In the genomic region with DNA sequence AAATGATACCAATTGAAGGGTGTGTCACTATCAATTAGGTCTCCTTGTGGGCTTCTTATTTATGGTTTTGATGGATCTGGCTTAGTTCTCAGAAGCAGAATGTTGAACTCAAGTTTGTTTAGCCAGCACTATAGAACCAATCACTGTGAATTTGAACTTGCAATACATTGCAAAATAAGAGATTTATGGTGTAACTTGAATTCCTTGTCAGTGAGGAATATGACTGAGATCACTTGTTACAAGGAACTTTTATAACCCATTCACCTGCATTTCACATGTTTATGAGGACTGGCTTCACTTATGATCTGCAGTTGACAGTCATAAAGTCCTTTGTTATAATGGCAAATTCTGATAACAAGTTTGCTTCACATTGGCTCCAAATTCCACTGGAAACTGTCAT, we compare ENCODE assay signal across 22 cellular contexts. TPM values are rescaled to one million over a fixed set of nuclear protein-coding genes. Genes with fewer than 3 reads are reported as not detected.
DNase-seq lines count a peak whose midpoint lies in the region; ATAC-seq and TF ChIP-seq lines count a peak whose summit lies in the region.
"Had no signal": no experiment of that assay in that cellular context is flagged by ENCODE, and none has a peak within 500 bp of the region (broad histone marks: within the 10 kb centered on the region; RNA-seq: fewer than 3 reads in every experiment).

No MANE protein-coding gene starts in this region.

- H3K27ac ChIP-seq in heart left ventricle (peak overlapping the region; percentile 77 to 100 (median 97)), coronary artery (peak overlapping the region; percentile 76 to 99), mucosa of rectum (ENCODE audit: low read depth in 2 of 2, low read length in 2 of 2) (peak overlapping the region; percentile 77 to 84), uterus (peak overlapping the region; percentile 99 to 100)
- H3K27ac ChIP-seq: foreskin keratinocyte, thyroid gland had no signal

- H3K27me3 ChIP-seq in heart left ventricle (peaks cover 0 to 31% (median 0%) of the 10 kb centered on the region in 9 donors), mucosa of rectum (ENCODE audit: control insufficient read depth in 2 of 2, insufficient read depth in 2 of 2, low read length in 2 of 2) (peaks cover 0 to 3% of the 10 kb centered on the region in 2 donors), uterus (no peaks in the 10 kb centered on the region)
- H3K27me3 ChIP-seq: right lobe of liver, thyroid gland had no signal

- DNase-seq in heart left ventricle = no peak
- no peak for DNase-seq in cardiac septum (ENCODE audit: low spot score)
- DNase-seq in coronary artery (ENCODE audit: low spot score) = no peak
- no peak for DNase-seq in uterus
- DNase-seq in activated T-cell treated with anti-CD3 and anti-CD28 coated beads, Interleukin-2, amount 50 U/mL, for 24 hours = no peak
- DNase-seq in NCI-H1417 (lab: John Stamatoyannopoulos, UW) = no peak
- DNase-seq: activated CD4-positive, alpha-beta T cell treated with anti-CD3 and anti-CD28 coated beads for 48 hours; activated CD8-positive, alpha-beta memory T cell treated with anti-CD3 and anti-CD28 coated beads, Interleukin-2, amount 50 U/mL, for 4 hours; activated effector memory CD4-positive, alpha-beta T cell treated with Interleukin-2 at 50 U/mL for 16 hours; activated naive CD8-positive, alpha-beta T cell treated with anti-CD3 and anti-CD28 coated beads, Interleukin-2, amount 50 U/mL, for 24 hours; foreskin keratinocyte; Karpas-422; NCI-H1092 treated with DMSO at 0.1 percent for 48 hours; NCI-H69; right lobe of liver; SIG-M5; stimulated activated naive B cell treated with anti-CD40 and anti-IgM and Interleukin-4, amounts not matched to agents 10 μg/mL and 1 μg/mL and 100 μg/mL, for 72 hours; T-cell; thyroid gland had no signal

- no peaks in the 10 kb centered on the region for H3K36me3 Mint-ChIP-seq in activated T-cell treated with anti-CD3 and anti-CD28 coated beads, Interleukin-2, amount 50 U/mL, for 24 hours (ENCODE audit: low read depth)
- H3K36me3 Mint-ChIP-seq: T-cell had no signal

- peak overlapping the region in 1 of 2 donors; percentile 61 for H3K9ac ChIP-seq in mucosa of rectum (ENCODE audit: low read depth in 1 of 2, low read length in 2 of 2)

- H3K9me3 Mint-ChIP-seq in activated T-cell treated with anti-CD3 and anti-CD28 coated beads, Interleukin-2, amount 50 U/mL, for 24 hours = peaks cover 3% of the 10 kb centered on the region
- H3K9me3 Mint-ChIP-seq: activated naive CD8-positive, alpha-beta T cell treated with anti-CD3 and anti-CD28 coated beads, Interleukin-2, amount 50 U/mL, for 24 hours; T-cell had no signal

- no peak overlapping the region for H3K27ac Mint-ChIP-seq in activated T-cell treated with anti-CD3 and anti-CD28 coated beads, Interleukin-2, amount 50 U/mL, for 24 hours
- H3K27ac Mint-ChIP-seq: activated naive CD8-positive, alpha-beta T cell treated with anti-CD3 and anti-CD28 coated beads, Interleukin-2, amount 50 U/mL, for 24 hours; stimulated activated naive B cell treated with anti-CD40 and anti-IgM and Interleukin-4, amounts not matched to agents 10 μg/mL and 1 μg/mL and 100 μg/mL, for 72 hours; T-cell had no signal

- peaks cover 0 to 55% (median 27%) of the 10 kb centered on the region in 12 donors for H3K4me1 ChIP-seq in heart left ventricle
- peaks cover 24 to 30% of the 10 kb centered on the region in 2 donors for H3K4me1 ChIP-seq in mucosa of rectum (ENCODE audit: control insufficient read depth in 2 of 2, insufficient read depth in 2 of 2, low read length in 2 of 2)
- peaks cover 0 to under 1% of the 10 kb centered on the region in 2 donors for H3K4me1 ChIP-seq in uterus
- H3K4me1 ChIP-seq: foreskin keratinocyte, right lobe of liver, thyroid gland had no signal

- no peak overlapping the region for H3K4me3 Mint-ChIP-seq in activated T-cell treated with anti-CD3 and anti-CD28 coated beads, Interleukin-2, amount 50 U/mL, for 24 hours
- H3K4me3 Mint-ChIP-seq: activated naive CD8-positive, alpha-beta T cell treated with anti-CD3 and anti-CD28 coated beads, Interleukin-2, amount 50 U/mL, for 24 hours; stimulated activated naive B cell treated with anti-CD40 and anti-IgM and Interleukin-4, amounts not matched to agents 10 μg/mL and 1 μg/mL and 100 μg/mL, for 72 hours; T-cell had no signal

- H3K4me3 ChIP-seq in heart left ventricle (peak overlapping the region in 9 of 12 donors; percentile 5 to 97 (median 84)), coronary artery (peak overlapping the region; percentile 90), mucosa of rectum (ENCODE audit: low read length in 2 of 2) (no peak overlapping the region), uterus (peak overlapping the region in 1 of 2 donors; percentile 96)
- H3K4me3 ChIP-seq: right lobe of liver, thyroid gland had no signal

- no peak for ATAC-seq in heart left ventricle
- ATAC-seq in HG02588 (IDR thresholded peaks at IDR 0.05; ENCODE audit: unreplicated experiment) = no peak
- ATAC-seq: activated naive CD8-positive, alpha-beta T cell treated with anti-CD3 and anti-CD28 coated beads, Interleukin-2, amount 50 U/mL, for 24 hours; foreskin keratinocyte; right lobe of liver; stimulated activated naive B cell treated with anti-CD40 and anti-IgM and Interleukin-4, amounts not matched to agents 10 μg/mL and 1 μg/mL and 100 μg/mL, for 72 hours; T-cell had no signal

- TF ChIP-seq POLR2A in heart left ventricle (IDR thresholded peaks at IDR 0.05) = no peak
- no peak for TF ChIP-seq POLR2A in uterus (IDR thresholded peaks at IDR 0.05)

- H3K36me3 ChIP-seq in heart left ventricle = peaks cover 0 to 79% (median 33%) of the 10 kb centered on the region in 9 donors
- H3K36me3 ChIP-seq in mucosa of rectum (ENCODE audit: control insufficient read depth in 2 of 2, insufficient read depth in 2 of 2, low read length in 2 of 2) = peaks cover 9 to 11% of the 10 kb centered on the region in 2 donors
- H3K36me3 ChIP-seq in uterus = no peaks in the 10 kb centered on the region

- intact Hi-C loops in heart left ventricle (cut with DNase I) = loop anchor here in 4 of 10 donors (5.0 to 10.0 kb wide), 5 partner anchors 88 to 383 kb away; no protein-coding TSS in a partner anchor
- intact Hi-C loops in cardiac septum (cut with DNase I) = no loop called here
- intact Hi-C loops in uterus (cut with DNase I; ENCODE audit: low total_unique reads) = no loop called here

- TF ChIP-seq CTCF in heart left ventricle (IDR thresholded peaks at IDR 0.05) (no peak), coronary artery (IDR thresholded peaks at IDR 0.05) (no peak), uterus (IDR thresholded peaks at IDR 0.05) (no peak)

- H3K27me3 Mint-ChIP-seq in activated T-cell treated with anti-CD3 and anti-CD28 coated beads, Interleukin-2, amount 50 U/mL, for 24 hours = peaks cover 51% of the 10 kb centered on the region

- no peaks in the 10 kb centered on the region for H3K4me1 Mint-ChIP-seq in activated T-cell treated with anti-CD3 and anti-CD28 coated beads, Interleukin-2, amount 50 U/mL, for 24 hours (ENCODE audit: low read depth)
- H3K4me1 Mint-ChIP-seq: activated naive CD8-positive, alpha-beta T cell treated with anti-CD3 and anti-CD28 coated beads, Interleukin-2, amount 50 U/mL, for 24 hours; stimulated activated naive B cell treated with anti-CD40 and anti-IgM and Interleukin-4, amounts not matched to agents 10 μg/mL and 1 μg/mL and 100 μg/mL, for 72 hours had no signal

- no peaks in the 10 kb centered on the region for H3K9me3 ChIP-seq in heart left ventricle
- no peaks in the 10 kb centered on the region for H3K9me3 ChIP-seq in mucosa of rectum (ENCODE audit: control insufficient read depth in 2 of 2, low read length in 2 of 2)
- no peaks in the 10 kb centered on the region for H3K9me3 ChIP-seq in uterus
- H3K9me3 ChIP-seq: Caco-2, right lobe of liver, thyroid gland had no signal

RNA-seq across cellular contexts. Expression of a gene that starts 9.8 kb away (rescaled TPM):
- total RNA-seq in heart left ventricle (10 to 100 TPM; 44.9 to 97.7 (median 76.3) TPM), cardiac septum (76.2 TPM), uterus (10 to 100 TPM; 28.2 to 59.6 (median 39.5) TPM)
- 10 to 100 TPM; 42.1 to 52.6 TPM for polyA plus RNA-seq in heart left ventricle

Comparison
In these comparisons a context has a peak if more than half of its experiments do, and no peak if none do; other contexts are left out.
1. H3K4me3 ChIP-seq: peak in heart left ventricle (9 of 12) and coronary artery (single experiment); none in mucosa of rectum (0 of 2).
2. Peak in every context shown above with its lines, with median percentiles within 50 percentile points of each other: H3K27ac ChIP-seq.